Comparison of ENCODE assay signal across 12 cellular contexts in the genomic region with DNA sequence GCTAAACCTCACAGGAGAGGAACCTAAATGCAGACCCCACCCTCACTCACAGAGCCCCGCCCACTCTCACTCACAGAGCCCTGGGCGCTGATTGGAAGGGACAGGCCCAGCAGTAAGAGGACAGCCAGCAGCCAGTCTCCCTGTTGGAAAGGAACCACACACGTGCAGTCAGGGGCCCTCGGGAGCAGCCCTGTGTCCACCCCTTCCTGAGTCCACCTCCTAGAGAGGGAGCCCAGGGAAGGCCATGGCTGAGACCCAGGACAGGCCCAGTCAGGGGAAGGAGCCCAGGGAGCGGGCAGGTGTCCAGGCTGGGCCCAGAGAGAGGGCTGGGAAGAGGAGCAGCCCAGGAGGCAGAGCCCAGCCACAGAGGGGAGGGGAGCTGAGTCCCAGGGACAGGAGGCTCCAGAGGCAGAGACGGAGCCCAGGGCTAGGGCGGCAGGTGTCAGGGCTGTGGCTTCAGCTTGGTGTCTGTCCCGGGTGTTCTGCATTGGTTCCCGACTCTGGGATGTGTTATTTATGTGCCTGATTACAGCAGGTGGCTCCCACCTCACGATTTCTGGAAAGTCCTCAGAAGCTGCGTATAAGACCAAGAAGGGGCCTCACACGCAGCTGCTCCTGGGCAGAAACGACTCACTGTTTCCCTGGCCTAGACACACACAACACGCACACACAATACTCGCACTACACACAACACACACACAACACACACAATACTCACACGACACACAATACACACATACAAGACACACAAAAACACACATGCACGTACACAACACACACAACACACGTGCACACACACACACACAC. TPM values are rescaled to one million over a fixed set of nuclear protein-coding genes. Genes with fewer than 3 reads are reported as not detected.
DNase-seq lines count a peak whose midpoint lies in the region; ATAC-seq, FAIRE-seq and TF ChIP-seq lines count a peak whose summit lies in the region.
"Had no signal": no experiment of that assay in that cellular context is flagged by ENCODE, and none has a peak within 500 bp of the region (broad histone marks: within the 10 kb centered on the region; RNA-seq: fewer than 3 reads in every experiment).

No MANE protein-coding gene starts in this region.

- no peak for TF ChIP-seq POLR2A in testis (IDR thresholded peaks at IDR 0.05)

- H3K4me2 ChIP-seq in keratinocyte (ENCODE audit: control insufficient read depth, extremely low read depth, insufficient read depth, low read depth, low read length) = no peak overlapping the region
- H3K4me2 ChIP-seq: BLaER1, SK-N-SH had no signal

- H3K9me3 ChIP-seq in keratinocyte (ENCODE audit: control insufficient read depth, low read depth, low read length) = no peaks in the 10 kb centered on the region
- H3K9me3 ChIP-seq in testis = no peaks in the 10 kb centered on the region
- H3K9me3 ChIP-seq: BLaER1, psoas muscle, SK-N-SH had no signal

- peak overlapping the region; percentile 11 to 13 for H3K4me3 Mint-ChIP-seq in activated T-cell treated with anti-CD3 and anti-CD28 coated beads, Interleukin-2, amount 50 U/mL, for 72 hours
- no peak overlapping the region for H3K4me3 Mint-ChIP-seq in activated CD8-positive, alpha-beta T cell treated with anti-CD3 and anti-CD28 coated beads for 36 hours

- dilution Hi-C loops in keratinocyte (cut with MboI; ENCODE audit: extremely low pct_ligation_motif_present, low sequenced_read_pairs) = no loop called here

- H3K9me3 Mint-ChIP-seq in activated T-cell treated with anti-CD3 and anti-CD28 coated beads, Interleukin-2, amount 50 U/mL, for 72 hours = no peaks in the 10 kb centered on the region
- no peaks in the 10 kb centered on the region for H3K9me3 Mint-ChIP-seq in activated CD8-positive, alpha-beta T cell treated with anti-CD3 and anti-CD28 coated beads for 36 hours

- H3K27me3 ChIP-seq in keratinocyte (ENCODE audit: control insufficient read depth, extremely low read depth, insufficient read depth, low read length) (no peaks in the 10 kb centered on the region), testis (no peaks in the 10 kb centered on the region)
- H3K27me3 ChIP-seq: BLaER1 had no signal

- no peak for DNase-seq in activated T-cell treated with anti-CD3 and anti-CD28 coated beads, Interleukin-2, amount 50 U/mL, for 72 hours
- DNase-seq in activated T-cell treated with anti-CD3 and anti-CD28 coated beads for 4 hours = no peak
- DNase-seq in activated CD8-positive, alpha-beta T cell treated with anti-CD3 and anti-CD28 coated beads for 36 hours = peak; percentile 54
- DNase-seq in keratinocyte (ENCODE audit: low read depth, low spot score) = no peak
- peak; percentile 58 for DNase-seq in testis
- DNase-seq in activated CD8-positive, alpha-beta memory T cell treated with anti-CD3 and anti-CD28 coated beads, Interleukin-2, amount 50 U/mL, for 4 hours = no peak
- DNase-seq: NCI-H2107, SK-N-SH had no signal

- H3K4me1 Mint-ChIP-seq in activated T-cell treated with anti-CD3 and anti-CD28 coated beads, Interleukin-2, amount 50 U/mL, for 72 hours (ENCODE audit: low read depth) = peaks cover 77% of the 10 kb centered on the region
- H3K4me1 Mint-ChIP-seq in activated CD8-positive, alpha-beta T cell treated with anti-CD3 and anti-CD28 coated beads for 36 hours (ENCODE audit: low read depth) = peaks cover 80% of the 10 kb centered on the region

- TF ChIP-seq CTCF in activated CD8-positive, alpha-beta T cell treated with anti-CD3 and anti-CD28 coated beads for 36 hours (IDR thresholded peaks at IDR 0.05) = no peak
- TF ChIP-seq CTCF in keratinocyte (optimal IDR thresholded peaks at IDR 0.05 in 1 of 3, IDR thresholded peaks at IDR 0.05 in 1 of 3, conservative IDR thresholded peaks at IDR 0.05 in 1 of 3; ENCODE audit: extremely low read depth in 1 of 3, insufficient read depth in 2 of 3, low read length in 3 of 3) (no peak), testis (IDR thresholded peaks at IDR 0.05) (no peak)

- CTCF ChIA-PET in activated CD8-positive, alpha-beta T cell treated with anti-CD3 and anti-CD28 coated beads for 36 hours (lab: Charles Lee) = interaction anchor here (1.4 kb wide), 1 partner anchor 30 kb away, joined by 3 read pairs; no protein-coding TSS in a partner anchor

- no peak overlapping the region for H3K9ac ChIP-seq in keratinocyte (ENCODE audit: control insufficient read depth, extremely low read depth, insufficient read depth, low read length)
- H3K9ac ChIP-seq: BLaER1, SK-N-SH had no signal

- H3K36me3 ChIP-seq in keratinocyte (ENCODE audit: control insufficient read depth in 2 of 2, extremely low read depth in 1 of 2, insufficient read depth in 2 of 2, low read length in 2 of 2) (no peaks in the 10 kb centered on the region), testis (ENCODE audit: low read depth, missing control alignments) (no peaks in the 10 kb centered on the region)

- peak overlapping the region; percentile 10 for H3K27ac Mint-ChIP-seq in activated T-cell treated with anti-CD3 and anti-CD28 coated beads, Interleukin-2, amount 50 U/mL, for 72 hours
- H3K27ac Mint-ChIP-seq in activated CD8-positive, alpha-beta T cell treated with anti-CD3 and anti-CD28 coated beads for 36 hours = peak overlapping the region; percentile 98

- H3K27ac ChIP-seq in keratinocyte (ENCODE audit: control insufficient read depth, insufficient read depth, low read length) (no peak overlapping the region), testis (no peak overlapping the region)
- H3K27ac ChIP-seq: BLaER1, psoas muscle had no signal

- H3K79me2 ChIP-seq in keratinocyte (ENCODE audit: control insufficient read depth, insufficient read depth, low read length) = no peaks in the 10 kb centered on the region

- peak; percentile 60 for FAIRE-seq in keratinocyte (lab: Jason Lieb, UNC)

- intact Hi-C loops in activated CD8-positive, alpha-beta T cell treated with anti-CD3 and anti-CD28 coated beads for 36 hours (cut with micrococcal nuclease) = no loop called here
- intact Hi-C loops in testis (cut with DNase I; ENCODE audit: low total_unique reads) = no loop called here

- POLR2A ChIA-PET in activated CD8-positive, alpha-beta T cell treated with anti-CD3 and anti-CD28 coated beads for 36 hours (lab: Charles Lee) = interaction anchor here (0.7 to 3.0 kb wide), 6 partner anchors 8 to 26 kb away, joined by 3 to 14 read pairs (median 4); partner anchors contain the start of gene APOBEC3G

- peaks cover 25% of the 10 kb centered on the region for H3K4me1 ChIP-seq in keratinocyte (ENCODE audit: control insufficient read depth, extremely low read depth, insufficient read depth, low read length)
- peaks cover 7% of the 10 kb centered on the region for H3K4me1 ChIP-seq in testis
- H3K4me1 ChIP-seq: psoas muscle had no signal

- peaks cover 0 to 4% of the 10 kb centered on the region in 2 donors for H3K36me3 Mint-ChIP-seq in activated T-cell treated with anti-CD3 and anti-CD28 coated beads, Interleukin-2, amount 50 U/mL, for 72 hours (ENCODE audit: insufficient read depth in 2 of 2)
- H3K36me3 Mint-ChIP-seq in activated CD8-positive, alpha-beta T cell treated with anti-CD3 and anti-CD28 coated beads for 36 hours (ENCODE audit: low read depth) = peaks cover 7% of the 10 kb centered on the region

- H3K27me3 Mint-ChIP-seq in activated T-cell treated with anti-CD3 and anti-CD28 coated beads, Interleukin-2, amount 50 U/mL, for 72 hours (ENCODE audit: low read depth) = no peaks in the 10 kb centered on the region
- H3K27me3 Mint-ChIP-seq in activated CD8-positive, alpha-beta T cell treated with anti-CD3 and anti-CD28 coated beads for 36 hours = no peaks in the 10 kb centered on the region

- H3K4me3 ChIP-seq in keratinocyte (ENCODE audit: control insufficient read depth in 2 of 3, extremely low read depth in 1 of 3, insufficient read depth in 2 of 3, low read depth in 1 of 3, low read length in 3 of 3) (no peak overlapping the region), testis (no peak overlapping the region)
- H3K4me3 ChIP-seq: BLaER1, psoas muscle had no signal

- H3K9me1 ChIP-seq in keratinocyte (ENCODE audit: control insufficient read depth, extremely low read depth, insufficient read depth, low read length) = no peaks in the 10 kb centered on the region

- no peak overlapping the region for H2AFZ ChIP-seq in keratinocyte (ENCODE audit: control insufficient read depth, low read length)

- 57 to 81% methylated on average over 6 to 18 of the region's 18 CpGs for WGBS in testis, 2 donors

- no peaks in the 10 kb centered on the region for H4K20me1 ChIP-seq in keratinocyte (ENCODE audit: control insufficient read depth, extremely low read depth, insufficient read depth, low read length)
- H4K20me1 ChIP-seq: BLaER1 had no signal

- ATAC-seq in activated T-cell treated with anti-CD3 and anti-CD28 coated beads, Interleukin-2, amount 50 U/mL, for 72 hours (replicated peaks in 1 of 2) = no peak
- ATAC-seq in activated CD8-positive, alpha-beta T cell treated with anti-CD3 and anti-CD28 coated beads for 36 hours = no peak
- ATAC-seq in SK-N-SH treated with all-trans-retinoic acid at 6 μM for 48 hours (no peak), GM18867 (IDR thresholded peaks at IDR 0.05; ENCODE audit: unreplicated experiment) (no peak)

RNA-seq across cellular contexts. Expression of gene APOBEC3H, which starts 9.0 kb away (rescaled TPM):
- 10 to 100 TPM; 21.9 to 24.4 TPM for total RNA-seq in activated T-cell treated with anti-CD3 and anti-CD28 coated beads, Interleukin-2, amount 50 U/mL, for 72 hours
- 1 to 10 TPM; 6.8 to 7.1 TPM for total RNA-seq in activated CD8-positive, alpha-beta T cell treated with anti-CD3 and anti-CD28 coated beads for 36 hours
- 0.14 to 0.51 TPM (median 0.41 TPM) in 3 replicates for polyA plus RNA-seq in keratinocyte
- polyA plus RNA-seq in keratinocyte (2011; ENCODE audit: low read depth) = not detected
- polyA plus RNA-seq in keratinocyte (2011; cell fraction: cytosol; rRNA removed) = 0.12 and 0.41 TPM in 2 replicates
- polyA plus RNA-seq in keratinocyte (2011; cell fraction: nucleus; rRNA removed) = 0.20 and 0.45 TPM in 2 replicates
- 0.16 and 0.41 TPM in 2 replicates for polyA plus RNA-seq in keratinocyte (2012; ENCODE audit: low replicate concordance)
- 0.63 to 0.90 TPM in 2 of 3 replicates, not detected in the other for polyA minus RNA-seq in keratinocyte
- not detected for polyA minus RNA-seq in keratinocyte (2011; cell fraction: cytosol; rRNA and poly(A)+ RNA removed)
- polyA minus RNA-seq in keratinocyte (2011; cell fraction: nucleus; rRNA and poly(A)+ RNA removed) = not detected in 2 replicates
- 1 to 10 TPM; 3.5 to 5.2 TPM for total RNA-seq in testis
- 3.6 TPM for polyA plus RNA-seq in testis (ENCODE audit: insufficient read depth, low read depth, low replicate concordance)
- total RNA-seq: psoas muscle had no signal

RNA-seq across cellular contexts. Expression of gene APOBEC3G, which starts 11.0 kb away (rescaled TPM):
- total RNA-seq in activated T-cell treated with anti-CD3 and anti-CD28 coated beads, Interleukin-2, amount 50 U/mL, for 72 hours = 100 to 1,000 TPM in 1 of 2 donors, 10 to 100 TPM in 1; 77.8 to 115 TPM
- total RNA-seq in activated CD8-positive, alpha-beta T cell treated with anti-CD3 and anti-CD28 coated beads for 36 hours = 10 to 100 TPM; 66.0 to 66.5 TPM
- 4.7 to 11.3 TPM (median 7.8 TPM) in 3 replicates for polyA plus RNA-seq in keratinocyte
- not detected for polyA plus RNA-seq in keratinocyte (2011; ENCODE audit: low read depth)
- polyA plus RNA-seq in keratinocyte (2011; cell fraction: cytosol; rRNA removed) = 4.3 and 5.0 TPM in 2 replicates
- 3.4 and 5.0 TPM in 2 replicates for polyA plus RNA-seq in keratinocyte (2011; cell fraction: nucleus; rRNA removed)
- polyA plus RNA-seq in keratinocyte (2012; ENCODE audit: low replicate concordance) = 0.16 and 8.3 TPM in 2 replicates
- polyA minus RNA-seq in keratinocyte = 5.4 to 6.9 TPM (median 6.2 TPM) in 3 replicates
- polyA minus RNA-seq in keratinocyte (2011; cell fraction: cytosol; rRNA and poly(A)+ RNA removed) = 2.5 TPM
- 1.6 TPM in 2 replicates for polyA minus RNA-seq in keratinocyte (2011; cell fraction: nucleus; rRNA and poly(A)+ RNA removed)
- 10 to 100 TPM; 68.3 to 73.8 TPM for total RNA-seq in testis
- 56.4 TPM for polyA plus RNA-seq in testis (ENCODE audit: insufficient read depth, low read depth, low replicate concordance)
- polyA plus RNA-seq: SK-N-SH had no signal

RNA-seq across cellular contexts. Expression of gene APOBEC3F, which starts 47.4 kb away (rescaled TPM):
- total RNA-seq in activated T-cell treated with anti-CD3 and anti-CD28 coated beads, Interleukin-2, amount 50 U/mL, for 72 hours = 10 to 100 TPM; 44.8 to 49.0 TPM
- total RNA-seq in activated CD8-positive, alpha-beta T cell treated with anti-CD3 and anti-CD28 coated beads for 36 hours = 10 to 100 TPM; 20.7 to 25.0 TPM
- polyA plus RNA-seq in keratinocyte (6.9 to 9.8 TPM (median 7.9 TPM) in 3 replicates), testis (ENCODE audit: insufficient read depth, low read depth, low replicate concordance) (19.0 TPM)
- polyA plus RNA-seq in keratinocyte (2011; ENCODE audit: low read depth) = 1.9 TPM
- polyA plus RNA-seq in keratinocyte (2011; cell fraction: cytosol; rRNA removed) = 6.3 and 7.3 TPM in 2 replicates
- 6.3 and 7.2 TPM in 2 replicates for polyA plus RNA-seq in keratinocyte (2011; cell fraction: nucleus; rRNA removed)
- polyA plus RNA-seq in keratinocyte (2012; ENCODE audit: low replicate concordance) = 1.1 and 11.8 TPM in 2 replicates
- polyA minus RNA-seq in keratinocyte = 6.1 to 12.0 TPM (median 6.3 TPM) in 3 replicates
- 1.5 TPM for polyA minus RNA-seq in keratinocyte (2011; cell fraction: cytosol; rRNA and poly(A)+ RNA removed)
- 3.9 and 6.8 TPM in 2 replicates for polyA minus RNA-seq in keratinocyte (2011; cell fraction: nucleus; rRNA and poly(A)+ RNA removed)
- 10 to 100 TPM; 26.8 to 30.5 TPM for total RNA-seq in testis

Comparison
In these comparisons a context has a peak if more than half of its experiments do, and no peak if none do; other contexts are left out.
1. DNase-seq: peak in activated CD8-positive, alpha-beta T cell treated with anti-CD3 and anti-CD28 coated beads for 36 hours (single experiment) and testis (single experiment); none in activated T-cell treated with anti-CD3 and anti-CD28 coated beads, Interleukin-2, amount 50 U/mL, for 72 hours (0 of 2), activated T-cell treated with anti-CD3 and anti-CD28 coated beads for 4 hours (single experiment), keratinocyte (single experiment) and activated CD8-positive, alpha-beta memory T cell treated with anti-CD3 and anti-CD28 coated beads, Interleukin-2, amount 50 U/mL, for 4 hours (single experiment).